15 cellular contexts compared by ENCODE assay signal in the genomic region with DNA sequence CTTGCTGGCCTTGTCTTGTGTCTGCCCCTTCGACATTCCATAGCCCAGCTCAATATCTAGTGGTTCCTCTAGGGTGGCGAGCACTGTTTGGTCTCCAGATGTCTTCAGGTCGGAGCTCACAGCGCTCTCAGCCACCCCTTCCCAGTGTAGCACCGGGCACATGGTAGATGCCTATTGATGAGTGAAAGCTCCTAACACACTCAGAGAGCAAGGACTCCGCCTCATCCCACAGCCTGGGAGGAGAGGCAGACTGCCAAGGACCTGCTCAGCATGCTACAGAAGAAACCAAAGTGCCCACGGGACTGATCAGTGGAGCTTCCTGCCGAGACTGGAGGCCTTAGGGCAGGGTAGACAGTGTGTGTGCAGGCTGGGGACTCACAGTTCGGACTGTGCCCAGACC. TPM values are rescaled to one million over a fixed set of nuclear protein-coding genes. Genes with fewer than 3 reads are reported as not detected.
A peak's percentile ranks its signal among the peaks of the same experiment; 100 is the strongest.
DNase-seq lines count a peak whose midpoint lies in the region; ATAC-seq and TF ChIP-seq lines count a peak whose summit lies in the region.
"Had no signal": no experiment of that assay in that cellular context is flagged by ENCODE, and none has a peak within 500 bp of the region (broad histone marks: within the 10 kb centered on the region; RNA-seq: fewer than 3 reads in every experiment).

No MANE protein-coding gene starts in this region.

- peak; percentile 7 to 9 for ATAC-seq in right cardiac atrium
- no peak for ATAC-seq in HG02970 (IDR thresholded peaks at IDR 0.05; ENCODE audit: low FRiP score, unreplicated experiment)
- ATAC-seq in GM21825 (IDR thresholded peaks at IDR 0.05; ENCODE audit: unreplicated experiment), result no peak

- peak; percentile 58 for DNase-seq in AG10803 (ENCODE audit: low read depth)
- peak; percentile 37 for DNase-seq in LNCaP clone FGC (ENCODE audit: low read depth)
- peak; percentile 68 for DNase-seq in amniotic epithelial cell (ENCODE audit: low read depth)
- DNase-seq in right cardiac atrium, result no peak
- no peak for DNase-seq in MV-4-11 (lab: John Stamatoyannopoulos, UW)
- no peak for DNase-seq in activated CD8-positive, alpha-beta memory T cell treated with anti-CD3 and anti-CD28 coated beads, Interleukin-2, amount 50 U/mL, for 4 hours
- DNase-seq: activated T-cell treated with anti-CD3 and anti-CD28 coated beads for 4 hours, GF-D8, NCI-H345 had no signal

- H3K4me3 ChIP-seq in AG10803 (ENCODE audit: low read length) (no peak overlapping the region), LNCaP clone FGC (ENCODE audit: low read depth, low read length) (no peak overlapping the region), right cardiac atrium (ENCODE audit: low read length) (no peak overlapping the region)
- H3K4me3 ChIP-seq: BLaER1 had no signal

- 55% methylated on average over 9 of the region's 9 CpGs for WGBS in right cardiac atrium

- no peaks in the 10 kb centered on the region for H3K4me1 ChIP-seq in right cardiac atrium (ENCODE audit: control insufficient read depth, insufficient read depth, low read length)

- H3K27ac ChIP-seq in right cardiac atrium (ENCODE audit: low read length), result no peak overlapping the region
- H3K27ac ChIP-seq: BLaER1 had no signal

- no peak for TF ChIP-seq CTCF in AG10803 (conservative IDR thresholded peaks at IDR 0.05; ENCODE audit: low read length)
- no peak for TF ChIP-seq CTCF in LNCaP clone FGC (IDR thresholded peaks at IDR 0.05; ENCODE audit: control insufficient read depth, extremely low read depth, insufficient read depth)

- H3K27me3 ChIP-seq in right cardiac atrium (ENCODE audit: control insufficient read depth, insufficient read depth), result no peaks in the 10 kb centered on the region
- H3K27me3 ChIP-seq: BLaER1 had no signal

- no peaks in the 10 kb centered on the region for H3K9me3 ChIP-seq in right cardiac atrium (ENCODE audit: control insufficient read depth, low read length)
- H3K9me3 ChIP-seq: BLaER1 had no signal

- intact Hi-C loops in right cardiac atrium (cut with DNase I), result no loop called here

RNA-seq across cellular contexts. Expression of a gene that starts 10.9 kb away (rescaled TPM):
- not detected for total RNA-seq in right cardiac atrium
- polyA plus RNA-seq in right cardiac atrium, result 0.05 TPM

RNA-seq across cellular contexts. Expression of a gene that starts 51.5 kb away (rescaled TPM):
- total RNA-seq in right cardiac atrium, result not detected
- not detected for polyA plus RNA-seq in right cardiac atrium
- total RNA-seq: aorta, endothelial cell of umbilical vein, mucosa of gallbladder had no signal
- polyA plus RNA-seq: aorta, endothelial cell of umbilical vein had no signal

Comparison
In these comparisons a context has a peak if more than half of its experiments do, and no peak if none do; other contexts are left out.
1. DNase-seq: peak in AG10803 (single experiment), LNCaP clone FGC (single experiment) and amniotic epithelial cell (single experiment); none in right cardiac atrium (0 of 3), MV-4-11 (single experiment) and activated CD8-positive, alpha-beta memory T cell treated with anti-CD3 and anti-CD28 coated beads, Interleukin-2, amount 50 U/mL, for 4 hours (single experiment).
2. ATAC-seq: peak in right cardiac atrium (2 of 2); none in HG02970 (single experiment) and GM21825 (single experiment).